Comparison of ENCODE assay signal across 25 cellular contexts in genomic region chr12:74108729-74109128, GRCh38.
DNase-seq lines count a peak whose midpoint lies in the region; ATAC-seq, FAIRE-seq and TF ChIP-seq lines count a peak whose summit lies in the region.
"Had no signal": no experiment of that assay in that cellular context is flagged by ENCODE, and none has a peak within 500 bp of the region (broad histone marks: within the 10 kb centered on the region; RNA-seq: fewer than 3 reads in every experiment).

No MANE protein-coding gene starts in this region.

- H3K36me3 ChIP-seq in CD4-positive, alpha-beta memory T cell (ENCODE audit: insufficient read depth, low read length), result no peaks in the 10 kb centered on the region
- H3K36me3 ChIP-seq: BE2C; BLaER1 treated with 17β-estradiol and CSF1 and Interleukin-3, amounts not matched to agents 10 nM and 100 nM had no signal

- CTCF ChIA-PET in WTC11 (lab: Charles Lee), result no interaction called here
- CTCF ChIA-PET in CD4-positive, alpha-beta memory T cell (lab: Charles Lee; ENCODE audit: partially characterized antibody), result no interaction called here

- POLR2A ChIA-PET in WTC11 (lab: Charles Lee), result no interaction called here
- POLR2A ChIA-PET in CD4-positive, alpha-beta memory T cell (lab: Charles Lee; ENCODE audit: partially characterized antibody), result no interaction called here

- intact Hi-C loops in CD4-positive, alpha-beta memory T cell (cut with micrococcal nuclease), result no loop called here

- no peak overlapping the region for H3K27ac ChIP-seq in CD4-positive, alpha-beta memory T cell (ENCODE audit: low read depth, low read length)
- H3K27ac ChIP-seq: 22Rv1; A549; BLaER1 treated with 17β-estradiol and CSF1 and Interleukin-3, amounts not matched to agents 10 nM and 100 nM; GM23248 had no signal

- H3K27me3 Mint-ChIP-seq in WTC11 (ENCODE audit: low read depth), result no peaks in the 10 kb centered on the region; the same call in 1 of the 2 replicates
- no peaks in the 10 kb centered on the region for H3K27me3 Mint-ChIP-seq in CD4-positive, alpha-beta memory T cell
- H3K27me3 Mint-ChIP-seq: CD4-positive, alpha-beta T cell had no signal

- no peak overlapping the region for H3K27ac Mint-ChIP-seq in WTC11
- no peak overlapping the region for H3K27ac Mint-ChIP-seq in CD4-positive, alpha-beta memory T cell
- H3K27ac Mint-ChIP-seq: CD14-positive monocyte; CD4-positive, alpha-beta T cell had no signal

- no peaks in the 10 kb centered on the region for H3K9me3 Mint-ChIP-seq in WTC11
- H3K9me3 Mint-ChIP-seq in CD4-positive, alpha-beta memory T cell, result no peaks in the 10 kb centered on the region
- H3K9me3 Mint-ChIP-seq: CD4-positive, alpha-beta T cell had no signal

- no peak for TF ChIP-seq CTCF in WTC11 (IDR thresholded peaks at IDR 0.05)

- H3K9me3 ChIP-seq in CD4-positive, alpha-beta memory T cell (ENCODE audit: control insufficient read depth in 1 of 2, low read length in 2 of 2), result no peaks in the 10 kb centered on the region
- H3K9me3 ChIP-seq: A549; BE2C; BLaER1 treated with 17β-estradiol and CSF1 and Interleukin-3, amounts not matched to agents 10 nM and 100 nM had no signal

- no peaks in the 10 kb centered on the region for H3K36me3 Mint-ChIP-seq in WTC11
- no peaks in the 10 kb centered on the region for H3K36me3 Mint-ChIP-seq in CD4-positive, alpha-beta memory T cell
- H3K36me3 Mint-ChIP-seq: CD14-positive monocyte had no signal

- DNase-seq in DMS53 (lab: John Stamatoyannopoulos, UW) (peak; percentile 16), DMS53 treated with DMSO at 0.1 percent for 48 hours (lab: John Stamatoyannopoulos, UW; ENCODE audit: unreplicated experiment) (no peak), WTC11 (ENCODE audit: low spot score) (no peak)
- no peak for DNase-seq in activated naive CD4-positive, alpha-beta T cell treated with Interleukin-2 at 50 U/mL for 16 hours
- DNase-seq in CD4-positive, alpha-beta memory T cell, result no peak
- DNase-seq: ACHN; AML-193; BE2C; Calu3; CD4-positive, alpha-beta T cell; COR-L47; DMS79; EL; GDM1; GM23248; H7; HCEC 1CT had no signal

- no peak overlapping the region for H3K4me3 Mint-ChIP-seq in WTC11
- H3K4me3 Mint-ChIP-seq in CD4-positive, alpha-beta memory T cell, result no peak overlapping the region
- H3K4me3 Mint-ChIP-seq: CD14-positive monocyte; CD4-positive, alpha-beta T cell had no signal

- ATAC-seq in WTC11, result no peak
- ATAC-seq: A549, GM12878 had no signal

- H3K4me1 Mint-ChIP-seq in WTC11, result no peaks in the 10 kb centered on the region
- H3K4me1 Mint-ChIP-seq in CD4-positive, alpha-beta memory T cell, result no peaks in the 10 kb centered on the region
- H3K4me1 Mint-ChIP-seq: CD14-positive monocyte had no signal

- no peaks in the 10 kb centered on the region for H3K27me3 ChIP-seq in CD4-positive, alpha-beta memory T cell (ENCODE audit: insufficient read depth, low read length)
- H3K27me3 ChIP-seq: BE2C; BLaER1 treated with 17β-estradiol and CSF1 and Interleukin-3, amounts not matched to agents 10 nM and 100 nM had no signal

- FAIRE-seq in A204.1 (lab: Jason Lieb, UNC), result peak; percentile 52
- FAIRE-seq: A549, GM12878, GM19239, H1 had no signal

- no peaks in the 10 kb centered on the region for H3K4me1 ChIP-seq in CD4-positive, alpha-beta memory T cell (ENCODE audit: insufficient read depth, low read length)
- H3K4me1 ChIP-seq: A549; BE2C; BLaER1 treated with 17β-estradiol and CSF1 and Interleukin-3, amounts not matched to agents 10 nM and 100 nM had no signal

- no peak overlapping the region for H3K4me3 ChIP-seq in CD4-positive, alpha-beta memory T cell (ENCODE audit: low read length in 2 of 2)
- H3K4me3 ChIP-seq: A549; BLaER1 treated with 17β-estradiol and CSF1 and Interleukin-3, amounts not matched to agents 10 nM and 100 nM; GM12878; GM23248 had no signal

TF ChIP-seq in WTC11, 78 proteins besides CTCF, POLR2A, EP300 and RAD21:
- peak; percentile 88 for TF ChIP-seq HMGA2 (CRISPR knock-in tag; IDR thresholded peaks at IDR 0.05)
- no peak for TF ChIP-seq SP1 (CRISPR knock-in tag; conservative IDR thresholded peaks at IDR 0.05)
TF ChIP-seq in WTC11: peak in this region for 1.
